In genomic region chr17:75902406-75902805, GRCh38 we compare ENCODE assay signal across 18 cellular contexts. TPM values are rescaled to one million over a fixed set of nuclear protein-coding genes. Genes with fewer than 3 reads are reported as not detected.
DNase-seq lines count a peak whose midpoint lies in the region; ATAC-seq, FAIRE-seq and TF ChIP-seq lines count a peak whose summit lies in the region.
"Had no signal": no experiment of that assay in that cellular context is flagged by ENCODE, and none has a peak within 500 bp of the region (broad histone marks: within the 10 kb centered on the region; RNA-seq: fewer than 3 reads in every experiment).

No MANE protein-coding gene starts in this region.

- peaks cover 14% of the 10 kb centered on the region for H3K36me3 Mint-ChIP-seq in activated naive CD8-positive, alpha-beta T cell treated with anti-CD3 and anti-CD28 coated beads for 36 hours
- H3K36me3 Mint-ChIP-seq in neural crest cell (ENCODE audit: low read depth) = no peaks in the 10 kb centered on the region

- H3K27me3 ChIP-seq in upper lobe of left lung = no peaks in the 10 kb centered on the region
- H3K27me3 ChIP-seq: SJCRH30 had no signal

- peaks cover 16 to 58% (median 47%) of the 10 kb centered on the region in 4 donors for H3K36me3 ChIP-seq in upper lobe of left lung

- no peak for FAIRE-seq in GM12891 (lab: Jason Lieb, UNC)

- in situ Hi-C loops in ACHN (cut with HindIII; ENCODE audit: low pct_ligation_motif_present, low pct_unique_long_range_greater_than_20kb, low sequenced_read_pairs) = no loop called here

- peaks cover 14% of the 10 kb centered on the region for H3K4me1 Mint-ChIP-seq in activated naive CD8-positive, alpha-beta T cell treated with anti-CD3 and anti-CD28 coated beads for 36 hours
- H3K4me1 Mint-ChIP-seq in neural crest cell = peaks cover 9% of the 10 kb centered on the region

- peaks cover 19 to 30% (median 26%) of the 10 kb centered on the region in 4 donors for H3K4me1 ChIP-seq in upper lobe of left lung

- no peak for TF ChIP-seq EP300 in upper lobe of left lung (IDR thresholded peaks at IDR 0.05)

- 96 to 99% methylated on average over 6 of the region's 6 CpGs for WGBS in upper lobe of left lung, 2 donors

- TF ChIP-seq POLR2A in GM12891 (IDR thresholded peaks at IDR 0.05; ENCODE audit: low read depth, low read length) (no peak), upper lobe of left lung (IDR thresholded peaks at IDR 0.05) (no peak)

- no peak overlapping the region for H3K27ac ChIP-seq in upper lobe of left lung
- H3K27ac ChIP-seq: PC-9, SJCRH30 had no signal

- intact Hi-C loops in left colon (cut with DNase I, micrococcal nuclease) = no loop called here

- ATAC-seq in upper lobe of left lung (ENCODE audit: low FRiP score in 2 of 2) = no peak
- no peak for ATAC-seq in left colon
- ATAC-seq in HG03342 (IDR thresholded peaks at IDR 0.05; ENCODE audit: unreplicated experiment) = no peak

- H3K9me3 ChIP-seq in upper lobe of left lung = no peaks in the 10 kb centered on the region
- H3K9me3 ChIP-seq: SJCRH30 had no signal

- H3K27me3 Mint-ChIP-seq in activated naive CD8-positive, alpha-beta T cell treated with anti-CD3 and anti-CD28 coated beads for 36 hours = no peaks in the 10 kb centered on the region
- H3K27me3 Mint-ChIP-seq in neural crest cell (ENCODE audit: low read depth) = no peaks in the 10 kb centered on the region

- H3K9me3 Mint-ChIP-seq in activated naive CD8-positive, alpha-beta T cell treated with anti-CD3 and anti-CD28 coated beads for 36 hours = no peaks in the 10 kb centered on the region
- H3K9me3 Mint-ChIP-seq in neural crest cell = no peaks in the 10 kb centered on the region

- H3K4me3 ChIP-seq in upper lobe of left lung = no peak overlapping the region
- H3K4me3 ChIP-seq: SJCRH30 had no signal

- no peak overlapping the region for H3K4me3 Mint-ChIP-seq in activated naive CD8-positive, alpha-beta T cell treated with anti-CD3 and anti-CD28 coated beads for 36 hours
- peak overlapping the region; percentile 49 for H3K4me3 Mint-ChIP-seq in neural crest cell

- TF ChIP-seq CTCF in neural crest cell (conservative IDR thresholded peaks at IDR 0.05) = no peak
- TF ChIP-seq CTCF in upper lobe of left lung (IDR thresholded peaks at IDR 0.05) = no peak

- H3K27ac Mint-ChIP-seq in activated naive CD8-positive, alpha-beta T cell treated with anti-CD3 and anti-CD28 coated beads for 36 hours = peak overlapping the region; percentile 20
- no peak overlapping the region for H3K27ac Mint-ChIP-seq in neural crest cell (ENCODE audit: unreplicated experiment)

- DNase-seq in ACHN = peak; percentile 73
- no peak for DNase-seq in GM12891 (ENCODE audit: insufficient read length, low spot score)
- DNase-seq in activated naive CD8-positive, alpha-beta T cell treated with anti-CD3 and anti-CD28 coated beads for 36 hours = no peak
- no peak for DNase-seq in neural crest cell (ENCODE audit: low read depth, low spot score)
- no peak for DNase-seq in upper lobe of left lung
- DNase-seq in left colon = no peak
- DNase-seq: COR-L47, DMS153, GDM1, GOT3, KBM-7, NCI-H1417, NCI-H187, NCI-H2107, NCI-H510A treated with DMSO at 0.1 percent for 48 hours, PC-9, SJCRH30 had no signal

TF ChIP-seq in GM12891, 5 proteins besides CTCF, POLR2A, EP300 and RAD21:
- TF ChIP-seq PAX5 (IDR thresholded peaks at IDR 0.05; ENCODE audit: insufficient read depth, low read length, severe bottlenecking) (no peak), POLR2AphosphoS5 (IDR thresholded peaks at IDR 0.05; ENCODE audit: low read depth, low read length) (peak; percentile 12; the same call in 1 of the 2 replicates)

RNA-seq across cellular contexts. Expression of gene MRPL38, which starts 2.3 kb away (rescaled TPM):
- polyA plus RNA-seq in GM12891 (2012; ENCODE audit: low read depth, missing spikeins) = 46.8 TPM
- 100 to 1,000 TPM; 148 to 161 TPM for total RNA-seq in activated naive CD8-positive, alpha-beta T cell treated with anti-CD3 and anti-CD28 coated beads for 36 hours
- 111 and 115 TPM in 2 replicates for total RNA-seq in neural crest cell
- total RNA-seq in upper lobe of left lung = 100 to 1,000 TPM in 1 of 6 donors, 10 to 100 TPM in 5; 35.4 to 115 (median 77.0) TPM
- total RNA-seq in left colon = 100 to 1,000 TPM in 1 of 2 donors, 10 to 100 TPM in 1; 84.2 to 111 TPM

RNA-seq across cellular contexts. Expression of gene TRIM65, which starts 5.7 kb away (rescaled TPM):
- polyA plus RNA-seq in GM12891 (2012; ENCODE audit: low read depth, missing spikeins) = 7.0 TPM
- 10 to 100 TPM; 37.2 to 41.7 TPM for total RNA-seq in activated naive CD8-positive, alpha-beta T cell treated with anti-CD3 and anti-CD28 coated beads for 36 hours
- total RNA-seq in neural crest cell (23.3 and 27.4 TPM in 2 replicates), upper lobe of left lung (10 to 100 TPM; 23.4 to 35.1 (median 28.2) TPM), left colon (10 to 100 TPM; 15.0 to 18.7 TPM)

RNA-seq across cellular contexts. Expression of gene TRIM47, which starts 24.0 kb away (rescaled TPM):
- 1.0 TPM for polyA plus RNA-seq in GM12891 (2012; ENCODE audit: low read depth, missing spikeins)
- 10 to 100 TPM; 16.4 to 18.3 TPM for total RNA-seq in activated naive CD8-positive, alpha-beta T cell treated with anti-CD3 and anti-CD28 coated beads for 36 hours
- total RNA-seq in neural crest cell = 0.91 and 1.9 TPM in 2 replicates
- total RNA-seq in upper lobe of left lung = 10 to 100 TPM; 20.1 to 55.6 (median 33.3) TPM
- 10 to 100 TPM; 44.8 to 61.8 TPM for total RNA-seq in left colon

RNA-seq across cellular contexts. Expression of gene FBF1, which starts 38.4 kb away (rescaled TPM):
- polyA plus RNA-seq in GM12891 (2012; ENCODE audit: low read depth, missing spikeins) = 8.6 TPM
- 10 to 100 TPM; 14.9 to 16.6 TPM for total RNA-seq in activated naive CD8-positive, alpha-beta T cell treated with anti-CD3 and anti-CD28 coated beads for 36 hours
- 21.7 and 25.9 TPM in 2 replicates for total RNA-seq in neural crest cell
- total RNA-seq in upper lobe of left lung = 10 to 100 TPM in 4 of 6 donors, 1 to 10 TPM in 2; 9.3 to 66.0 (median 14.3) TPM
- 1 to 10 TPM; 5.2 to 5.5 TPM for total RNA-seq in left colon

RNA-seq across cellular contexts. Expression of gene WBP2, which starts 47.3 kb away (rescaled TPM):
- polyA plus RNA-seq in GM12891 (2012; ENCODE audit: low read depth, missing spikeins) = 60.5 TPM
- 10 to 100 TPM; 45.0 to 49.3 TPM for total RNA-seq in activated naive CD8-positive, alpha-beta T cell treated with anti-CD3 and anti-CD28 coated beads for 36 hours
- total RNA-seq in neural crest cell (49.3 and 53.3 TPM in 2 replicates), upper lobe of left lung (100 to 1,000 TPM in 2 of 6 donors, 10 to 100 TPM in 4; 70.1 to 183 (median 87.8) TPM), left colon (100 to 1,000 TPM in 1 of 2 donors, 10 to 100 TPM in 1; 96.5 to 105 TPM)
